ENCODE assay signal across 8 cellular contexts in genomic region chr10:73772280-73773151, GRCh38. TPM values are rescaled to one million over a fixed set of nuclear protein-coding genes. Genes with fewer than 3 reads are reported as not detected.
DNase-seq lines count a peak whose midpoint lies in the region; ATAC-seq, FAIRE-seq and TF ChIP-seq lines count a peak whose summit lies in the region.

No MANE protein-coding gene starts in this region.

- no peaks in the 10 kb centered on the region for H3K27me3 Mint-ChIP-seq in activated naive CD4-positive, alpha-beta T cell treated with anti-CD3 and anti-CD28 coated beads, Interleukin-2, amount 50 U/mL, for 24 hours

- 0 out of 2 replicates have a peak overlapping the region, but pooled peaks have one; percentile 31 for H3K27ac ChIP-seq in SK-N-MC
- H3K27ac ChIP-seq in osteoblast (ENCODE audit: low read depth, low read length), result peak overlapping the region; percentile 85
- peak overlapping the region; percentile 92 to 96 for H3K27ac ChIP-seq in thoracic aorta

- peak overlapping the region; percentile 65 for H3K9ac ChIP-seq in SK-N-MC (ENCODE audit: insufficient read length)

- H3K4me3 Mint-ChIP-seq in activated naive CD4-positive, alpha-beta T cell treated with anti-CD3 and anti-CD28 coated beads, Interleukin-2, amount 50 U/mL, for 24 hours, result peak overlapping the region; percentile 94

- H3K9me3 ChIP-seq in SK-N-MC (ENCODE audit: low read depth, low read length) (no peaks in the 10 kb centered on the region), osteoblast (ENCODE audit: low read depth, low read length) (no peaks in the 10 kb centered on the region), thoracic aorta (no peaks in the 10 kb centered on the region)

- H3K4me2 ChIP-seq in osteoblast (ENCODE audit: insufficient read depth, low read length), result peak overlapping the region; percentile 92

- H3K79me2 ChIP-seq in osteoblast (ENCODE audit: insufficient read depth, low read length), result peaks cover 45% of the 10 kb centered on the region

- H2AFZ ChIP-seq in osteoblast (ENCODE audit: low read length), result peak overlapping the region; percentile 60

- H3K4me1 Mint-ChIP-seq in activated naive CD4-positive, alpha-beta T cell treated with anti-CD3 and anti-CD28 coated beads, Interleukin-2, amount 50 U/mL, for 24 hours, result peaks cover 61% of the 10 kb centered on the region

- peak; percentile 18 for DNase-seq in DMS79 (lab: John Stamatoyannopoulos, UW)
- peak; percentile 62 for DNase-seq in HTR-8/SVneo (ENCODE audit: insufficient read length, low spot score)
- DNase-seq in SK-N-MC (ENCODE audit: low read depth, low spot score), result no peak
- peak; percentile 84 for DNase-seq in glomerular visceral epithelial cell (ENCODE audit: extremely low spot score)
- peak; percentile 96 for DNase-seq in osteoblast (ENCODE audit: insufficient read length, low spot score, missing footprints)
- peak; percentile 61 for DNase-seq in thoracic aorta (ENCODE audit: low spot score)

- peaks cover 26% of the 10 kb centered on the region for H4K20me1 ChIP-seq in osteoblast (ENCODE audit: insufficient read depth, low read length)

- peak overlapping the region; percentile 75 for H3K27ac Mint-ChIP-seq in activated naive CD4-positive, alpha-beta T cell treated with anti-CD3 and anti-CD28 coated beads, Interleukin-2, amount 50 U/mL, for 24 hours

- ATAC-seq in GM21367 (IDR thresholded peaks at IDR 0.05; ENCODE audit: unreplicated experiment) (peak; percentile 45), thoracic aorta (ENCODE audit: insufficient number of reproducible peaks, low FRiP score, low read depth) (peak; percentile 71)

- H3K4me3 ChIP-seq in SK-N-MC (peak overlapping the region; percentile 82), osteoblast (ENCODE audit: insufficient read depth, low read length) (peak overlapping the region; percentile 93), thoracic aorta (peak overlapping the region; percentile 93)

- H3K36me3 Mint-ChIP-seq in activated naive CD4-positive, alpha-beta T cell treated with anti-CD3 and anti-CD28 coated beads, Interleukin-2, amount 50 U/mL, for 24 hours, result peaks cover 16% of the 10 kb centered on the region

- FAIRE-seq in HTR-8/SVneo (lab: Jason Lieb, UNC), result peak; percentile 60

- H3K27me3 ChIP-seq in osteoblast (ENCODE audit: insufficient read depth, low read length) (no peaks in the 10 kb centered on the region), thoracic aorta (replicated peaks; ENCODE audit: insufficient read depth) (no peaks in the 10 kb centered on the region)

- TF ChIP-seq CTCF in osteoblast (IDR thresholded peaks at IDR 0.05; ENCODE audit: extremely low read depth, low read depth, low read length), result no peak
- no peak for TF ChIP-seq CTCF in thoracic aorta (IDR thresholded peaks at IDR 0.05)

- H3K36me3 ChIP-seq in SK-N-MC (ENCODE audit: insufficient read depth, low read length), result no peaks in the 10 kb centered on the region; the same call in 1 of the 2 replicates
- H3K36me3 ChIP-seq in osteoblast (ENCODE audit: insufficient read depth, low read length), result peaks cover 57% of the 10 kb centered on the region
- peaks cover 36% of the 10 kb centered on the region for H3K36me3 ChIP-seq in thoracic aorta

- no peaks in the 10 kb centered on the region for H3K9me3 Mint-ChIP-seq in activated naive CD4-positive, alpha-beta T cell treated with anti-CD3 and anti-CD28 coated beads, Interleukin-2, amount 50 U/mL, for 24 hours

- H3K4me1 ChIP-seq in osteoblast (ENCODE audit: insufficient read depth, low read length) (peaks cover 33% of the 10 kb centered on the region), thoracic aorta (ENCODE audit: control insufficient read depth in 1 of 2, low read depth in 2 of 2) (peaks cover 28 to 38% of the 10 kb centered on the region in 2 donors)

RNA-seq across cellular contexts. Expression of gene CHCHD1, which starts 9.3 kb away (rescaled TPM):
- total RNA-seq in osteoblast (11.2 and 12.7 TPM in 2 replicates), thoracic aorta (10 to 100 TPM; 20.7 to 22.6 TPM)

RNA-seq across cellular contexts. Expression of gene ZSWIM8, which starts 12.9 kb away (rescaled TPM):
- total RNA-seq in osteoblast, result 63.1 and 76.7 TPM in 2 replicates
- 100 to 1,000 TPM; 126 to 144 TPM for total RNA-seq in thoracic aorta

RNA-seq across cellular contexts. Expression of gene SEC24C, which starts 28.3 kb away (rescaled TPM):
- total RNA-seq in osteoblast (28.3 and 28.6 TPM in 2 replicates), thoracic aorta (10 to 100 TPM; 55.7 to 80.1 TPM)

RNA-seq across cellular contexts. Expression of gene NDST2, which starts 38.9 kb away (rescaled TPM):
- total RNA-seq in osteoblast (30.4 and 35.8 TPM in 2 replicates), thoracic aorta (10 to 100 TPM; 55.0 to 78.2 TPM)

Comparison
In these comparisons a context has a peak if more than half of its experiments do, and no peak if none do; other contexts are left out.
1. H3K27ac ChIP-seq: peak in every context shown above with its lines; median percentile 94 in thoracic aorta; 85 in osteoblast; 31 in SK-N-MC.